ENCODE assay signal across 14 cellular contexts in the genomic region with DNA sequence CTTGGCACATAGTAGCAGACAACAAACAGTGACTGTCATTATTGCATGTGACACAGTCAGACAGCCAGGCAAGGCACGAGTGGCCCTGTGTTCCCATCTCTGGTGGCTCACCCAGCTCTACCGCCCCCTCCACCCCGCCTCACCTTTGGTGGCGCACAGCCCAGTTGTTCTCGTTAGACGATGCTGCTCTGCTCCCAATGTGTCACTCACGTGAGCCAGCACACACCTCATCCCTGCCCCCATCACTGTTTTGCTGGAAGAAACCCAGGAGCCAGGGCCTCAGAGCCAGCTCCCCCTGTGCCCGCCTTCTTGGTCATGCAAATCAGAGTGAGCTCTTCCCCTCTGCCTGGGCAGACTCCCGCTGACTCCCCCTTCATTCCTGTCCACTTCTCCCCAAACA.
A peak's percentile ranks its signal among the peaks of the same experiment; 100 is the strongest.
DNase-seq lines count a peak whose midpoint lies in the region; ATAC-seq, FAIRE-seq and TF ChIP-seq lines count a peak whose summit lies in the region.
"Had no signal": no experiment of that assay in that cellular context is flagged by ENCODE, and none has a peak within 500 bp of the region (broad histone marks: within the 10 kb centered on the region; RNA-seq: fewer than 3 reads in every experiment).

No MANE protein-coding gene starts in this region.

- no peak for ATAC-seq in Panc1
- no peak for ATAC-seq in naive thymus-derived CD8-positive, alpha-beta T cell
- ATAC-seq: activated CD4-positive, alpha-beta T cell treated with anti-CD3 and anti-CD28 coated beads for 36 hours; effector memory CD8-positive, alpha-beta T cell had no signal

- FAIRE-seq in GM19239 (lab: Jason Lieb, UNC), result no peak

- no peaks in the 10 kb centered on the region for H3K27me3 ChIP-seq in Panc1 (ENCODE audit: control insufficient read depth, insufficient read depth, low read length)
- H3K27me3 ChIP-seq in iPS-20b (ENCODE audit: insufficient read depth, low read length), result no peaks in the 10 kb centered on the region
- H3K27me3 ChIP-seq in transverse colon, result no peaks in the 10 kb centered on the region

- H3K9me3 Mint-ChIP-seq in naive thymus-derived CD8-positive, alpha-beta T cell, result no peaks in the 10 kb centered on the region
- H3K9me3 Mint-ChIP-seq: effector memory CD8-positive, alpha-beta T cell; HFFc6 had no signal

- intact Hi-C loops in Panc1 (cut with micrococcal nuclease; ENCODE audit: unreplicated experiment), result loop anchor here (10.0 kb wide), 1 partner anchor 105 kb away; no protein-coding TSS in a partner anchor
- intact Hi-C loops in transverse colon (cut with DNase I; ENCODE audit: low total_unique reads), result no loop called here

- peak overlapping the region in 1 of 10 donors; percentile 57 for H3K27ac Mint-ChIP-seq in naive thymus-derived CD8-positive, alpha-beta T cell
- H3K27ac Mint-ChIP-seq: activated CD4-positive, alpha-beta T cell treated with anti-CD3 and anti-CD28 coated beads for 36 hours; effector memory CD8-positive, alpha-beta T cell; HFFc6 had no signal

- CTCF ChIA-PET in Panc1 (lab: Charles Lee), result no interaction called here

- H3K4me3 ChIP-seq in Panc1 (ENCODE audit: low read depth in 2 of 2, low read length in 2 of 2) (no peak overlapping the region), iPS-20b (ENCODE audit: low read length) (no peak overlapping the region), transverse colon (no peak overlapping the region)

- in situ Hi-C loops in Panc1 (cut with HindIII; ENCODE audit: low pct_unique_long_range_greater_than_20kb, low sequenced_read_pairs), result no loop called here
- in situ Hi-C loops in transverse colon (cut with MboI; ENCODE audit: low pct_ligation_motif_present in 1 of 4, low pct_unique_long_range_greater_than_20kb in 1 of 4, low sequenced_read_pairs in 3 of 4), result no loop called here

- POLR2A ChIA-PET in Panc1 (lab: Charles Lee), result no interaction called here
- POLR2A ChIA-PET in naive thymus-derived CD8-positive, alpha-beta T cell (lab: Charles Lee), result no interaction called here

- WGBS in transverse colon (ENCODE audit: low coverage in 1 of 2), 2 donors, result 40 to 43% methylated on average over 9 of the region's 9 CpGs

- peaks cover 1 to 40% (median 17%) of the 10 kb centered on the region in 5 donors for H3K27me3 Mint-ChIP-seq in naive thymus-derived CD8-positive, alpha-beta T cell

- DNase-seq in NCI-H345 (lab: John Stamatoyannopoulos, UW) (peak; percentile 87), NCI-H345 treated with DMSO at 0.1 percent for 48 hours (lab: John Stamatoyannopoulos, UW; ENCODE audit: unreplicated experiment) (no peak), Panc1 (ENCODE audit: low read depth, low spot score) (no peak), transverse colon (peak; percentile 81), GM19239 (ENCODE audit: insufficient read length, low spot score) (no peak)
- DNase-seq in naive thymus-derived CD8-positive, alpha-beta T cell, result no peak
- DNase-seq in activated CD4-positive, CD25-positive, alpha-beta regulatory T cell (lab: John Stamatoyannopoulos, UW), result no peak
- DNase-seq: ACHN; activated CD4-positive, alpha-beta T cell treated with anti-CD3 and anti-CD28 coated beads for 36 hours; effector memory CD8-positive, alpha-beta T cell; GF-D8; HFFc6; stimulated activated CD4-positive, alpha-beta T cell treated with anti-CD3 and anti-CD28 coated beads, Interleukin-4, amount 100 ng/mL, for 24 hours had no signal

- no TSS peak for BruUV-seq in Panc1 (replicated peaks; lab: Mats Ljungman, UMichigan)

- H3K4me3 Mint-ChIP-seq in naive thymus-derived CD8-positive, alpha-beta T cell, result no peak overlapping the region
- H3K4me3 Mint-ChIP-seq: activated CD4-positive, alpha-beta T cell treated with anti-CD3 and anti-CD28 coated beads for 36 hours; effector memory CD8-positive, alpha-beta T cell; HFFc6 had no signal

- H3K27ac ChIP-seq in Panc1 (ENCODE audit: low read length) (peak overlapping the region; percentile 63; the same call in 1 of the 2 replicates), iPS-20b (ENCODE audit: low read length) (no peak overlapping the region), transverse colon (peak overlapping the region; percentile 41 to 86 (median 66))

- peaks cover 0 to 12% (median 5%) of the 10 kb centered on the region in 4 donors for H3K4me1 Mint-ChIP-seq in naive thymus-derived CD8-positive, alpha-beta T cell
- H3K4me1 Mint-ChIP-seq: activated CD4-positive, alpha-beta T cell treated with anti-CD3 and anti-CD28 coated beads for 36 hours had no signal

- H3K36me3 Mint-ChIP-seq in naive thymus-derived CD8-positive, alpha-beta T cell, result no peaks in the 10 kb centered on the region

- H3K9me3 ChIP-seq in Panc1 (ENCODE audit: control insufficient read depth, insufficient read depth, low read depth, low read length), result no peaks in the 10 kb centered on the region
- H3K9me3 ChIP-seq in iPS-20b (ENCODE audit: insufficient read depth, low read depth, low read length), result no peaks in the 10 kb centered on the region
- no peaks in the 10 kb centered on the region for H3K9me3 ChIP-seq in transverse colon

- TF ChIP-seq EP300 in transverse colon (IDR thresholded peaks at IDR 0.05; ENCODE audit: low read depth), result peak; percentile 3

- TF ChIP-seq CTCF in Panc1 (IDR thresholded peaks at IDR 0.05) (no peak), transverse colon (IDR thresholded peaks at IDR 0.05) (no peak)

- H3K36me3 ChIP-seq in Panc1 (ENCODE audit: control insufficient read depth, insufficient read depth, low read length) (no peaks in the 10 kb centered on the region), iPS-20b (ENCODE audit: insufficient read depth, low read depth, low read length) (no peaks in the 10 kb centered on the region), transverse colon (no peaks in the 10 kb centered on the region)

- no peak for TF ChIP-seq POLR2A in transverse colon (IDR thresholded peaks at IDR 0.05)

- H3K9ac ChIP-seq in iPS-20b (ENCODE audit: low read depth, low read length), result peak overlapping the region; percentile 57; the same call in 1 of the 2 replicates

- peaks cover 26% of the 10 kb centered on the region for H3K4me1 ChIP-seq in Panc1 (ENCODE audit: control insufficient read depth, insufficient read depth, low read length)
- H3K4me1 ChIP-seq in iPS-20b (ENCODE audit: insufficient read depth, low read length), result peaks cover 20% of the 10 kb centered on the region; the same call in 1 of the 2 replicates
- peaks cover 25 to 63% (median 48%) of the 10 kb centered on the region in 4 donors for H3K4me1 ChIP-seq in transverse colon

Comparison
In these comparisons a context has a peak if more than half of its experiments do, and no peak if none do; other contexts are left out.
1. DNase-seq: peak in NCI-H345 (single experiment) and transverse colon (single experiment); none in NCI-H345 treated with DMSO at 0.1 percent for 48 hours (single experiment), Panc1 (single experiment), naive thymus-derived CD8-positive, alpha-beta T cell (0 of 10), activated CD4-positive, CD25-positive, alpha-beta regulatory T cell (0 of 4) and GM19239 (single experiment).